In genomic region chr1:227124461-227124860, GRCh38 we compare ENCODE assay signal across 22 cellular contexts.
"Had no signal": no experiment of that assay in that cellular context is flagged by ENCODE, and none has a peak within 500 bp of the region (broad histone marks: within the 10 kb centered on the region; RNA-seq: fewer than 3 reads in every experiment).

No MANE protein-coding gene starts in this region.

- H3K4me1 ChIP-seq: gastrocnemius medialis, heart right ventricle, right atrium auricular region, transverse colon had no signal

- H3K27ac ChIP-seq: coronary artery, gastrocnemius medialis, heart right ventricle, right atrium auricular region, transverse colon had no signal

- H3K36me3 Mint-ChIP-seq: activated naive CD4-positive, alpha-beta T cell treated with anti-CD3 and anti-CD28 coated beads, Interleukin-2, amount 10 ng/mL, durations not matched to agents 7 days and 5 days; memory B cell; natural killer cell treated with Interleukin-12 subunit alpha and Interleukin-12 subunit beta and Interleukin-15 and Interleukin-18, amount 100 ng/mL, for 72 hours had no signal

- H3K4me1 Mint-ChIP-seq: activated naive CD4-positive, alpha-beta T cell treated with anti-CD3 and anti-CD28 coated beads, Interleukin-2, amount 10 ng/mL, durations not matched to agents 7 days and 5 days; activated T-helper 17 cell treated with anti-CD3 and anti-CD28 coated beads, Interleukin-2, amount 50 U/mL, for 72 hours; memory B cell had no signal

- H3K4me3 ChIP-seq: coronary artery, gastrocnemius medialis, heart right ventricle, right atrium auricular region, transverse colon had no signal

- DNase-seq: activated CD4-positive, alpha-beta T cell treated with anti-CD3 and anti-CD28 coated beads, Interleukin-2, amount 50 U/mL, for 4 hours; activated CD4-positive, CD25-positive, alpha-beta regulatory T cell treated with anti-CD3 and anti-CD28 coated beads, Interleukin-2, amount 50 U/mL, for 72 hours; activated naive CD4-positive, alpha-beta T cell treated with anti-CD3 and anti-CD28 coated beads, Interleukin-2, amount 10 ng/mL, durations not matched to agents 7 days and 5 days; activated T-cell treated with anti-CD3 and anti-CD28 coated beads for 4 hours; central memory CD4-positive, alpha-beta T cell; effector CD8-positive, alpha-beta T cell; gastrocnemius medialis; heart right ventricle; left ventricle myocardium superior; nucleus accumbens; posterior cingulate gyrus; stimulated activated CD4-positive, alpha-beta T cell treated with anti-CD3 and anti-CD28 coated beads, Interleukin-15, amount 100 ng/mL, for 24 hours; stimulated activated CD4-positive, alpha-beta T cell treated with anti-CD3 and anti-CD28 coated beads, Interleukin-4, amount 100 ng/mL, for 24 hours; stimulated activated naive CD4-positive, alpha-beta T cell; transverse colon had no signal

- H3K9me3 Mint-ChIP-seq: activated naive CD4-positive, alpha-beta T cell treated with anti-CD3 and anti-CD28 coated beads, Interleukin-2, amount 10 ng/mL, durations not matched to agents 7 days and 5 days; activated T-helper 17 cell treated with anti-CD3 and anti-CD28 coated beads, Interleukin-2, amount 50 U/mL, for 72 hours; memory B cell; natural killer cell treated with Interleukin-12 subunit alpha and Interleukin-12 subunit beta and Interleukin-15 and Interleukin-18, amount 100 ng/mL, for 72 hours; T-helper 2 cell treated with Interferon-gamma antibody and Interleukin-4, amounts not matched to agents 5 μg/mL and 100 μg/mL, for 36 hours had no signal

- H3K27me3 Mint-ChIP-seq: activated T-helper 17 cell treated with anti-CD3 and anti-CD28 coated beads, Interleukin-2, amount 50 U/mL, for 72 hours had no signal

- FAIRE-seq: endothelial cell of umbilical vein had no signal

- H3K27me3 ChIP-seq: gastrocnemius medialis, heart right ventricle, right atrium auricular region, transverse colon had no signal

- H3K27ac Mint-ChIP-seq: activated naive CD4-positive, alpha-beta T cell treated with anti-CD3 and anti-CD28 coated beads, Interleukin-2, amount 10 ng/mL, durations not matched to agents 7 days and 5 days; activated T-helper 17 cell treated with anti-CD3 and anti-CD28 coated beads, Interleukin-2, amount 50 U/mL, for 72 hours; memory B cell; natural killer cell treated with Interleukin-12 subunit alpha and Interleukin-12 subunit beta and Interleukin-15 and Interleukin-18, amount 100 ng/mL, for 72 hours; T-helper 2 cell treated with Interferon-gamma antibody and Interleukin-4, amounts not matched to agents 5 μg/mL and 100 μg/mL, for 36 hours had no signal

- H3K9me3 ChIP-seq: gastrocnemius medialis, heart right ventricle, right atrium auricular region, transverse colon had no signal

- H3K4me3 Mint-ChIP-seq: activated naive CD4-positive, alpha-beta T cell treated with anti-CD3 and anti-CD28 coated beads, Interleukin-2, amount 10 ng/mL, durations not matched to agents 7 days and 5 days; activated T-helper 17 cell treated with anti-CD3 and anti-CD28 coated beads, Interleukin-2, amount 50 U/mL, for 72 hours; memory B cell; natural killer cell treated with Interleukin-12 subunit alpha and Interleukin-12 subunit beta and Interleukin-15 and Interleukin-18, amount 100 ng/mL, for 72 hours; T-helper 2 cell treated with Interferon-gamma antibody and Interleukin-4, amounts not matched to agents 5 μg/mL and 100 μg/mL, for 36 hours had no signal
